ENCODE assay signal across 30 cellular contexts in genomic region chr7:27670676-27671075, GRCh38.
"Had no signal": no experiment of that assay in that cellular context is flagged by ENCODE, and none has a peak within 500 bp of the region (broad histone marks: within the 10 kb centered on the region; RNA-seq: fewer than 3 reads in every experiment).

No MANE protein-coding gene starts in this region.

- ATAC-seq: activated CD4-positive, CD25-positive, alpha-beta regulatory T cell treated with anti-CD3 and anti-CD28 coated beads, Interleukin-2, amount 50 U/mL, for 24 hours; activated T-helper 17 cell treated with anti-CD3 and anti-CD28 coated beads, Interleukin-2, amount 50 U/mL, for 72 hours; left lung; lower lobe of right lung; naive thymus-derived CD8-positive, alpha-beta T cell; psoas muscle had no signal

- H3K4me3 Mint-ChIP-seq: activated T-cell treated with anti-CD3 and anti-CD28 coated beads, Interleukin-2, amount 50 U/mL, for 24 hours; activated T-helper 17 cell treated with anti-CD3 and anti-CD28 coated beads, Interleukin-2, amount 50 U/mL, for 72 hours; naive thymus-derived CD8-positive, alpha-beta T cell; neural crest cell had no signal

- H3K27ac ChIP-seq: brain microvascular endothelial cell, coronary artery, dorsolateral prefrontal cortex, left lung, lower lobe of right lung, parathyroid adenoma, psoas muscle, right atrium auricular region, transverse colon, WERI-Rb-1 had no signal

- H3K79me2 ChIP-seq: parathyroid adenoma had no signal

- H3K9me3 Mint-ChIP-seq: activated T-cell treated with anti-CD3 and anti-CD28 coated beads, Interleukin-2, amount 50 U/mL, for 24 hours; activated T-helper 17 cell treated with anti-CD3 and anti-CD28 coated beads, Interleukin-2, amount 50 U/mL, for 72 hours; naive thymus-derived CD8-positive, alpha-beta T cell had no signal

- H3K27me3 ChIP-seq: brain microvascular endothelial cell, dorsolateral prefrontal cortex, left lung, right atrium auricular region, transverse colon had no signal

- H3K27ac Mint-ChIP-seq: activated T-cell treated with anti-CD3 and anti-CD28 coated beads, Interleukin-2, amount 50 U/mL, for 24 hours; activated T-helper 17 cell treated with anti-CD3 and anti-CD28 coated beads, Interleukin-2, amount 50 U/mL, for 72 hours; naive thymus-derived CD8-positive, alpha-beta T cell had no signal

- DNase-seq: activated CD4-positive, alpha-beta T cell treated with anti-CD3 and anti-CD28 coated beads for 48 hours; activated CD4-positive, alpha-beta T cell treated with anti-CD3 and anti-CD28 coated beads, Interleukin-2, amount 50 U/mL, for 48 hours; activated CD8-positive, alpha-beta memory T cell treated with anti-CD3 and anti-CD28 coated beads, Interleukin-2, amount 50 U/mL, for 48 hours; activated gamma-delta T cell treated with Interleukin-2 at 50 U/mL for 16 hours; activated naive CD4-positive, alpha-beta T cell treated with anti-CD3 and anti-CD28 coated beads, Interleukin-2, amount 50 U/mL, for 16 hours; activated T-cell treated with anti-CD3 and anti-CD28 coated beads, Interleukin-2, amount 50 U/mL, for 24 hours; amniotic stem cell; brain microvascular endothelial cell; dorsolateral prefrontal cortex; effector memory CD4-positive, alpha-beta T cell; foreskin melanocyte; glutamatergic neuron; left lung; lower lobe of right lung; mesenchymal stem cell; naive thymus-derived CD8-positive, alpha-beta T cell; nucleus accumbens; psoas muscle; stimulated activated CD4-positive, alpha-beta T cell treated with anti-CD3 and anti-CD28 coated beads, Interleukin-15, amount 100 ng/mL, for 24 hours; stimulated activated CD4-positive, alpha-beta T cell treated with anti-CD3 and anti-CD28 coated beads, Interleukin-2, amount 100 ng/mL, for 24 hours; stimulated activated naive CD4-positive, alpha-beta T cell treated with Interleukin-2 at 50 U/mL for 16 hours; T-helper 9 cell; transverse colon; WERI-Rb-1 had no signal

- H3K9ac ChIP-seq: parathyroid adenoma had no signal

- H3K4me3 ChIP-seq: coronary artery, dorsolateral prefrontal cortex, left lung, lower lobe of right lung, psoas muscle, right atrium auricular region, transverse colon had no signal

- H3K36me3 ChIP-seq: brain microvascular endothelial cell, left lung, lower lobe of right lung, right atrium auricular region, transverse colon, WERI-Rb-1 had no signal

- H2AFZ ChIP-seq: parathyroid adenoma had no signal

- H3K4me1 Mint-ChIP-seq: activated T-helper 17 cell treated with anti-CD3 and anti-CD28 coated beads, Interleukin-2, amount 50 U/mL, for 72 hours; neural crest cell had no signal

- H3K4me1 ChIP-seq: left lung, lower lobe of right lung, parathyroid adenoma, psoas muscle, right atrium auricular region, transverse colon had no signal

- H3K9me3 ChIP-seq: left lung, lower lobe of right lung, psoas muscle, right atrium auricular region, transverse colon had no signal
